In the genomic region with DNA sequence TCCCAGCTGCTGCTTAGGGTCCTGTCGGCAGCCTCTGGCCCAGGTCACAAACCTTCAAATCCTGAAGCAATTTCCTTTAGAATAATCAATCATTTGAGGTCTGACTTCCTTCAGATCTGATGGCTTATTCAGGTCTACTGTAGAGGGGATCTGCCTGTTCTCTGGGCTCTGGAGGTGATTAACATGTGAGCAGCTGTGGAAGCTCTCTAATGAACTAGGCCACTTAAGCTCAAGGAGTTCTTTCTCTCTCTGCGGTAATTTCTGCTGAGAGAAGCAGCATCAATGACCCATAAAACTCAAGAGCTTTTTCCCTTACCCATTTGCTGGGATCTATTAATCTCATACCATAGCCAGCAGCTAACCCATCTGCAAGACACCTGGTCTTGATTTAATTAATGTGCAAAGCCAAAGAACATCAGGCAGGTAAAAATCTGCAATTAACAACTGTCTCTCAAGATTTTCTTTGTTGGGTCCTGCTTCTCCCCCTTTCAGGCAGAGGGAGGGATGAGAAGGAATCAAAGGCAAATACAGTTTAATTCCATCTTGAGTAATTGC, we compare ENCODE assay signal across 13 cellular contexts.
DNase-seq lines count a peak whose midpoint lies in the region; ATAC-seq and TF ChIP-seq lines count a peak whose summit lies in the region.
"Had no signal": no experiment of that assay in that cellular context is flagged by ENCODE, and none has a peak within 500 bp of the region (broad histone marks: within the 10 kb centered on the region; RNA-seq: fewer than 3 reads in every experiment).

No MANE protein-coding gene starts in this region.

- ATAC-seq in lower lobe of right lung (no peak), GM18907 (IDR thresholded peaks at IDR 0.05; ENCODE audit: unreplicated experiment) (no peak), HG03521 (IDR thresholded peaks at IDR 0.05; ENCODE audit: unreplicated experiment) (no peak)
- no peak for ATAC-seq in stimulated activated memory B cell treated with anti-CD40 and anti-IgM and Interleukin-4, amounts not matched to agents 10 μg/mL and 1 μg/mL and 100 μg/mL, for 72 hours
- ATAC-seq: activated T-helper 17 cell treated with anti-CD3 and anti-CD28 coated beads, Interleukin-2, amount 50 U/mL, for 72 hours had no signal

- peak overlapping the region; percentile 2 for H3K27ac ChIP-seq in lower lobe of right lung
- H3K27ac ChIP-seq: BLaER1 treated with 17β-estradiol and CSF1 and Interleukin-3, amounts not matched to agents 10 nM and 100 nM; VCaP had no signal

- no peaks in the 10 kb centered on the region for H3K36me3 Mint-ChIP-seq in stimulated activated memory B cell treated with anti-CD40 and anti-IgM and Interleukin-4, amounts not matched to agents 10 μg/mL and 1 μg/mL and 100 μg/mL, for 72 hours

- no peaks in the 10 kb centered on the region for H3K9me3 Mint-ChIP-seq in stimulated activated memory B cell treated with anti-CD40 and anti-IgM and Interleukin-4, amounts not matched to agents 10 μg/mL and 1 μg/mL and 100 μg/mL, for 72 hours
- H3K9me3 Mint-ChIP-seq: activated T-helper 17 cell treated with anti-CD3 and anti-CD28 coated beads, Interleukin-2, amount 50 U/mL, for 72 hours; central memory CD8-positive, alpha-beta T cell had no signal

- H3K4me3 ChIP-seq in lower lobe of right lung, result no peak overlapping the region
- H3K4me3 ChIP-seq: BLaER1 treated with 17β-estradiol and CSF1 and Interleukin-3, amounts not matched to agents 10 nM and 100 nM had no signal

- TF ChIP-seq CTCF in lower lobe of right lung (IDR thresholded peaks at IDR 0.05), result no peak

- intact Hi-C loops in lower lobe of right lung (cut with DNase I), result no loop called here

- peaks cover 24% of the 10 kb centered on the region for H3K27me3 Mint-ChIP-seq in stimulated activated memory B cell treated with anti-CD40 and anti-IgM and Interleukin-4, amounts not matched to agents 10 μg/mL and 1 μg/mL and 100 μg/mL, for 72 hours

- no peaks in the 10 kb centered on the region for H3K9me3 ChIP-seq in lower lobe of right lung
- H3K9me3 ChIP-seq: BLaER1 treated with 17β-estradiol and CSF1 and Interleukin-3, amounts not matched to agents 10 nM and 100 nM had no signal

- no peak overlapping the region for H3K27ac Mint-ChIP-seq in stimulated activated memory B cell treated with anti-CD40 and anti-IgM and Interleukin-4, amounts not matched to agents 10 μg/mL and 1 μg/mL and 100 μg/mL, for 72 hours
- H3K27ac Mint-ChIP-seq: activated T-helper 17 cell treated with anti-CD3 and anti-CD28 coated beads, Interleukin-2, amount 50 U/mL, for 72 hours had no signal

- no peaks in the 10 kb centered on the region for H3K4me1 Mint-ChIP-seq in stimulated activated memory B cell treated with anti-CD40 and anti-IgM and Interleukin-4, amounts not matched to agents 10 μg/mL and 1 μg/mL and 100 μg/mL, for 72 hours
- H3K4me1 Mint-ChIP-seq: activated T-helper 17 cell treated with anti-CD3 and anti-CD28 coated beads, Interleukin-2, amount 50 U/mL, for 72 hours; central memory CD8-positive, alpha-beta T cell had no signal

- no peaks in the 10 kb centered on the region for H3K36me3 ChIP-seq in lower lobe of right lung
- H3K36me3 ChIP-seq: BLaER1 treated with 17β-estradiol and CSF1 and Interleukin-3, amounts not matched to agents 10 nM and 100 nM had no signal

- peaks cover 21% of the 10 kb centered on the region for H3K4me1 ChIP-seq in lower lobe of right lung

- H3K4me3 Mint-ChIP-seq in stimulated activated memory B cell treated with anti-CD40 and anti-IgM and Interleukin-4, amounts not matched to agents 10 μg/mL and 1 μg/mL and 100 μg/mL, for 72 hours, result no peak overlapping the region
- H3K4me3 Mint-ChIP-seq: activated T-helper 17 cell treated with anti-CD3 and anti-CD28 coated beads, Interleukin-2, amount 50 U/mL, for 72 hours; central memory CD8-positive, alpha-beta T cell had no signal

- H3K27me3 ChIP-seq in lower lobe of right lung (ENCODE audit: low read depth), result no peaks in the 10 kb centered on the region
- H3K27me3 ChIP-seq: BLaER1 treated with 17β-estradiol and CSF1 and Interleukin-3, amounts not matched to agents 10 nM and 100 nM had no signal

- DNase-seq in AG20443 (ENCODE audit: low spot score) (peak; percentile 9), NCI-H1417 treated with DMSO at 0.1 percent for 48 hours (lab: John Stamatoyannopoulos, UW) (peak; percentile 84), RPMI7951 (ENCODE audit: low read depth) (peak; percentile 46), lower lobe of right lung (no peak), T-helper 9 cell (no peak)
- DNase-seq: stimulated activated naive CD4-positive, alpha-beta T cell had no signal

Comparison
In these comparisons a context has a peak if more than half of its experiments do, and no peak if none do; other contexts are left out.
1. DNase-seq: peak in AG20443 (single experiment), NCI-H1417 treated with DMSO at 0.1 percent for 48 hours (single experiment) and RPMI7951 (single experiment); none in lower lobe of right lung (single experiment) and T-helper 9 cell (single experiment).